In the genomic region with DNA sequence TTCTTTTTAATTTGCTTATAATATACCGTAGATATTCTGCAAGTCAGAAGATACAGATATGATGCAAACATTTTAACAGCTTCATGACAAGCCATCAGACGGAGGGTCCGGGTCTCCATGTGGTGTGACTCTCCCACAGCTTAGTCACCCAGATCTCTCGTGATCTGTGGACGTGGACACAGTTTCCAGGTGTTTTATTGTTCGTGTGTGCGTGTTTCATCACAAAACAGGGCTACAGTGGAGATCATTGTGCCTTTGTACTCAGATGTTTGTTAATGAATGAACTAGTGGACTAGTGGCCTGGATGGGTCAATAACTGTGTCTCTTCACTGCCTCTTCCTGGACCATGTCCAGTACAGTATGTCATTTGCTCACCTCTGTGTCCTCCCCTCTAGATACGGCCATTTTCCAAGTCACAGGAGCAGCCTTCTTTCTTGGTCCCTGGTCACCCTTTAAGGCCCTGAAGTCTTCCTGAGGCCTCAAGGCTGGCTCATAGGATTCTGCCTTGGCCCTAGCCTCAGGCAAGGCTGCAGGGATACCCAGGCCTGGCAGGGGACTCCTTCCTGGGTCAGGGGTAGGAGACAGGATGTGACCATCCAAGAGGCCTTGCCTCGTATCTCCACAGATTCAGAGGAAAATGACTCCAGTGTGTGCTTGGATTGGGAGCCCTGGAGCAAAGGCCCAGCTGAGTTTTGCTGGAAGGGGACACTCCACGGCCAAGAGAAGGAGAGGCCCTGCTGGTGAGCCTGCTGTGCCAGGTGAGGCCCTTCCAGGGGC, we compare ENCODE assay signal across 1 cellular context.
TF ChIP-seq lines count a peak whose summit lies in the region.

No MANE protein-coding gene starts in this region.

TF ChIP-seq in HepG2, 621 proteins besides CTCF, POLR2A, EP300 and RAD21 (continued from another document and continues in another):
- TF ChIP-seq, protein P1, sequence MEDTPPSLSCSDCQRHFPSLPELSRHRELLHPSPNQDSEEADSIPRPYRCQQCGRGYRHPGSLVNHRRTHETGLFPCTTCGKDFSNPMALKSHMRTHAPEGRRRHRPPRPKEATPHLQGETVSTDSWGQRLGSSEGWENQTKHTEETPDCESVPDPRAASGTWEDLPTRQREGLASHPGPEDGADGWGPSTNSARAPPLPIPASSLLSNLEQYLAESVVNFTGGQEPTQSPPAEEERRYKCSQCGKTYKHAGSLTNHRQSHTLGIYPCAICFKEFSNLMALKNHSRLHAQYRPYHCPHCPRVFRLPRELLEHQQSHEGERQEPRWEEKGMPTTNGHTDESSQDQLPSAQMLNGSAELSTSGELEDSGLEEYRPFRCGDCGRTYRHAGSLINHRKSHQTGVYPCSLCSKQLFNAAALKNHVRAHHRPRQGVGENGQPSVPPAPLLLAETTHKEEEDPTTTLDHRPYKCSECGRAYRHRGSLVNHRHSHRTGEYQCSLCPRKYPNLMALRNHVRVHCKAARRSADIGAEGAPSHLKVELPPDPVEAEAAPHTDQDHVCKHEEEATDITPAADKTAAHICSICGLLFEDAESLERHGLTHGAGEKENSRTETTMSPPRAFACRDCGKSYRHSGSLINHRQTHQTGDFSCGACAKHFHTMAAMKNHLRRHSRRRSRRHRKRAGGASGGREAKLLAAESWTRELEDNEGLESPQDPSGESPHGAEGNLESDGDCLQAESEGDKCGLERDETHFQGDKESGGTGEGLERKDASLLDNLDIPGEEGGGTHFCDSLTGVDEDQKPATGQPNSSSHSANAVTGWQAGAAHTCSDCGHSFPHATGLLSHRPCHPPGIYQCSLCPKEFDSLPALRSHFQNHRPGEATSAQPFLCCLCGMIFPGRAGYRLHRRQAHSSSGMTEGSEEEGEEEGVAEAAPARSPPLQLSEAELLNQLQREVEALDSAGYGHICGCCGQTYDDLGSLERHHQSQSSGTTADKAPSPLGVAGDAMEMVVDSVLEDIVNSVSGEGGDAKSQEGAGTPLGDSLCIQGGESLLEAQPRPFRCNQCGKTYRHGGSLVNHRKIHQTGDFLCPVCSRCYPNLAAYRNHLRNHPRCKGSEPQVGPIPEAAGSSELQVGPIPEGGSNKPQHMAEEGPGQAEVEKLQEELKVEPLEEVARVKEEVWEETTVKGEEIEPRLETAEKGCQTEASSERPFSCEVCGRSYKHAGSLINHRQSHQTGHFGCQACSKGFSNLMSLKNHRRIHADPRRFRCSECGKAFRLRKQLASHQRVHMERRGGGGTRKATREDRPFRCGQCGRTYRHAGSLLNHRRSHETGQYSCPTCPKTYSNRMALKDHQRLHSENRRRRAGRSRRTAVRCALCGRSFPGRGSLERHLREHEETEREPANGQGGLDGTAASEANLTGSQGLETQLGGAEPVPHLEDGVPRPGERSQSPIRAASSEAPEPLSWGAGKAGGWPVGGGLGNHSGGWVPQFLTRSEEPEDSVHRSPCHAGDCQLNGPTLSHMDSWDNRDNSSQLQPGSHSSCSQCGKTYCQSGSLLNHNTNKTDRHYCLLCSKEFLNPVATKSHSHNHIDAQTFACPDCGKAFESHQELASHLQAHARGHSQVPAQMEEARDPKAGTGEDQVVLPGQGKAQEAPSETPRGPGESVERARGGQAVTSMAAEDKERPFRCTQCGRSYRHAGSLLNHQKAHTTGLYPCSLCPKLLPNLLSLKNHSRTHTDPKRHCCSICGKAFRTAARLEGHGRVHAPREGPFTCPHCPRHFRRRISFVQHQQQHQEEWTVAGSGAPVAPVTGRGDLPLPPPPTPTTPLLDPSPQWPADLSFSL (CRISPR knock-in tag; IDR thresholded peaks at IDR 0.05) = peak; percentile 72
- TF ChIP-seq, protein P2, sequence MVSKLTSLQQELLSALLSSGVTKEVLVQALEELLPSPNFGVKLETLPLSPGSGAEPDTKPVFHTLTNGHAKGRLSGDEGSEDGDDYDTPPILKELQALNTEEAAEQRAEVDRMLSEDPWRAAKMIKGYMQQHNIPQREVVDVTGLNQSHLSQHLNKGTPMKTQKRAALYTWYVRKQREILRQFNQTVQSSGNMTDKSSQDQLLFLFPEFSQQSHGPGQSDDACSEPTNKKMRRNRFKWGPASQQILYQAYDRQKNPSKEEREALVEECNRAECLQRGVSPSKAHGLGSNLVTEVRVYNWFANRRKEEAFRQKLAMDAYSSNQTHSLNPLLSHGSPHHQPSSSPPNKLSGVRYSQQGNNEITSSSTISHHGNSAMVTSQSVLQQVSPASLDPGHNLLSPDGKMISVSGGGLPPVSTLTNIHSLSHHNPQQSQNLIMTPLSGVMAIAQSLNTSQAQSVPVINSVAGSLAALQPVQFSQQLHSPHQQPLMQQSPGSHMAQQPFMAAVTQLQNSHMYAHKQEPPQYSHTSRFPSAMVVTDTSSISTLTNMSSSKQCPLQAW (CRISPR knock-in tag; IDR thresholded peaks at IDR 0.05) = peak; percentile 87
- peak; percentile 78; the same call in 1 of the 2 replicates for TF ChIP-seq JUND (CRISPR knock-in tag; IDR thresholded peaks at IDR 0.05)
- no peak for TF ChIP-seq ZNF557 (CRISPR knock-in tag; IDR thresholded peaks at IDR 0.05)
- TF ChIP-seq, protein P3, sequence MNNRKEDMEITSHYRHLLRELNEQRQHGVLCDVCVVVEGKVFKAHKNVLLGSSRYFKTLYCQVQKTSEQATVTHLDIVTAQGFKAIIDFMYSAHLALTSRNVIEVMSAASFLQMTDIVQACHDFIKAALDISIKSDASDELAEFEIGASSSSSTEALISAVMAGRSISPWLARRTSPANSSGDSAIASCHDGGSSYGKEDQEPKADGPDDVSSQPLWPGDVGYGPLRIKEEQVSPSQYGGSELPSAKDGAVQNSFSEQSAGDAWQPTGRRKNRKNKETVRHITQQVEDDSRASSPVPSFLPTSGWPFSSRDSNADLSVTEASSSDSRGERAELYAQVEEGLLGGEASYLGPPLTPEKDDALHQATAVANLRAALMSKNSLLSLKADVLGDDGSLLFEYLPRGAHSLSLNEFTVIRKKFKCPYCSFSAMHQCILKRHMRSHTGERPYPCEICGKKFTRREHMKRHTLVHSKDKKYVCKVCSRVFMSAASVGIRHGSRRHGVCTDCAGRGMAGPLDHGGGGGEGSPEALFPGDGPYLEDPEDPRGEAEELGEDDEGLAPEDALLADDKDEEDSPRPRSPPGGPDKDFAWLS (CRISPR knock-in tag; IDR thresholded peaks at IDR 0.05; ENCODE audit: borderline replicate concordance) = no peak
- 0 out of 2 replicates have a peak, but pooled peaks have one; percentile 72 for TF ChIP-seq ZNF256 (CRISPR knock-in tag; conservative IDR thresholded peaks at IDR 0.05)
- TF ChIP-seq ZNF496 (CRISPR knock-in tag; IDR thresholded peaks at IDR 0.05; ENCODE audit: insufficient replicate concordance) = no peak
- no peak; the same call in 1 of the 2 replicates for TF ChIP-seq CCDC6 (CRISPR knock-in tag; IDR thresholded peaks at IDR 0.05)
- TF ChIP-seq, protein P4, sequence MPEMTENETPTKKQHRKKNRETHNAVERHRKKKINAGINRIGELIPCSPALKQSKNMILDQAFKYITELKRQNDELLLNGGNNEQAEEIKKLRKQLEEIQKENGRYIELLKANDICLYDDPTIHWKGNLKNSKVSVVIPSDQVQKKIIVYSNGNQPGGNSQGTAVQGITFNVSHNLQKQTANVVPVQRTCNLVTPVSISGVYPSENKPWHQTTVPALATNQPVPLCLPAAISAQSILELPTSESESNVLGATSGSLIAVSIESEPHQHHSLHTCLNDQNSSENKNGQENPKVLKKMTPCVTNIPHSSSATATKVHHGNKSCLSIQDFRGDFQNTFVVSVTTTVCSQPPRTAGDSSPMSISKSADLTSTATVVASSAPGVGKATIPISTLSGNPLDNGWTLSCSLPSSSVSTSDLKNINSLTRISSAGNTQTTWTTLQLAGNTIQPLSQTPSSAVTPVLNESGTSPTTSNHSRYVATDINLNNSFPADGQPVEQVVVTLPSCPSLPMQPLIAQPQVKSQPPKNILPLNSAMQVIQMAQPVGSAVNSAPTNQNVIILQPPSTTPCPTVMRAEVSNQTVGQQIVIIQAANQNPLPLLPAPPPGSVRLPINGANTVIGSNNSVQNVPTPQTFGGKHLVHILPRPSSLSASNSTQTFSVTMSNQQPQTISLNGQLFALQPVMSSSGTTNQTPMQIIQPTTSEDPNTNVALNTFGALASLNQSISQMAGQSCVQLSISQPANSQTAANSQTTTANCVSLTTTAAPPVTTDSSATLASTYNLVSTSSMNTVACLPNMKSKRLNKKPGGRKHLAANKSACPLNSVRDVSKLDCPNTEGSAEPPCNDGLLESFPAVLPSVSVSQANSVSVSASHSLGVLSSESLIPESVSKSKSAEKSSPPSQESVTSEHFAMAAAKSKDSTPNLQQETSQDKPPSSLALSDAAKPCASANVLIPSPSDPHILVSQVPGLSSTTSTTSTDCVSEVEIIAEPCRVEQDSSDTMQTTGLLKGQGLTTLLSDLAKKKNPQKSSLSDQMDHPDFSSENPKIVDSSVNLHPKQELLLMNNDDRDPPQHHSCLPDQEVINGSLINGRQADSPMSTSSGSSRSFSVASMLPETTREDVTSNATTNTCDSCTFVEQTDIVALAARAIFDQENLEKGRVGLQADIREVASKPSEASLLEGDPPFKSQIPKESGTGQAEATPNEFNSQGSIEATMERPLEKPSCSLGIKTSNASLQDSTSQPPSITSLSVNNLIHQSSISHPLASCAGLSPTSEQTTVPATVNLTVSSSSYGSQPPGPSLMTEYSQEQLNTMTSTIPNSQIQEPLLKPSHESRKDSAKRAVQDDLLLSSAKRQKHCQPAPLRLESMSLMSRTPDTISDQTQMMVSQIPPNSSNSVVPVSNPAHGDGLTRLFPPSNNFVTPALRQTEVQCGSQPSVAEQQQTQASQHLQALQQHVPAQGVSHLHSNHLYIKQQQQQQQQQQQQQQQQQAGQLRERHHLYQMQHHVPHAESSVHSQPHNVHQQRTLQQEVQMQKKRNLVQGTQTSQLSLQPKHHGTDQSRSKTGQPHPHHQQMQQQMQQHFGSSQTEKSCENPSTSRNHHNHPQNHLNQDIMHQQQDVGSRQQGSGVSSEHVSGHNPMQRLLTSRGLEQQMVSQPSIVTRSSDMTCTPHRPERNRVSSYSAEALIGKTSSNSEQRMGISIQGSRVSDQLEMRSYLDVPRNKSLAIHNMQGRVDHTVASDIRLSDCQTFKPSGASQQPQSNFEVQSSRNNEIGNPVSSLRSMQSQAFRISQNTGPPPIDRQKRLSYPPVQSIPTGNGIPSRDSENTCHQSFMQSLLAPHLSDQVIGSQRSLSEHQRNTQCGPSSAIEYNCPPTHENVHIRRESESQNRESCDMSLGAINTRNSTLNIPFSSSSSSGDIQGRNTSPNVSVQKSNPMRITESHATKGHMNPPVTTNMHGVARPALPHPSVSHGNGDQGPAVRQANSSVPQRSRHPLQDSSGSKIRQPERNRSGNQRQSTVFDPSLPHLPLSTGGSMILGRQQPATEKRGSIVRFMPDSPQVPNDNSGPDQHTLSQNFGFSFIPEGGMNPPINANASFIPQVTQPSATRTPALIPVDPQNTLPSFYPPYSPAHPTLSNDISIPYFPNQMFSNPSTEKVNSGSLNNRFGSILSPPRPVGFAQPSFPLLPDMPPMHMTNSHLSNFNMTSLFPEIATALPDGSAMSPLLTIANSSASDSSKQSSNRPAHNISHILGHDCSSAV (CRISPR knock-in tag; IDR thresholded peaks at IDR 0.05; ENCODE audit: borderline replicate concordance) = no peak
- no peak for TF ChIP-seq ZFP62 (CRISPR knock-in tag; IDR thresholded peaks at IDR 0.05)
- TF ChIP-seq, protein P5, sequence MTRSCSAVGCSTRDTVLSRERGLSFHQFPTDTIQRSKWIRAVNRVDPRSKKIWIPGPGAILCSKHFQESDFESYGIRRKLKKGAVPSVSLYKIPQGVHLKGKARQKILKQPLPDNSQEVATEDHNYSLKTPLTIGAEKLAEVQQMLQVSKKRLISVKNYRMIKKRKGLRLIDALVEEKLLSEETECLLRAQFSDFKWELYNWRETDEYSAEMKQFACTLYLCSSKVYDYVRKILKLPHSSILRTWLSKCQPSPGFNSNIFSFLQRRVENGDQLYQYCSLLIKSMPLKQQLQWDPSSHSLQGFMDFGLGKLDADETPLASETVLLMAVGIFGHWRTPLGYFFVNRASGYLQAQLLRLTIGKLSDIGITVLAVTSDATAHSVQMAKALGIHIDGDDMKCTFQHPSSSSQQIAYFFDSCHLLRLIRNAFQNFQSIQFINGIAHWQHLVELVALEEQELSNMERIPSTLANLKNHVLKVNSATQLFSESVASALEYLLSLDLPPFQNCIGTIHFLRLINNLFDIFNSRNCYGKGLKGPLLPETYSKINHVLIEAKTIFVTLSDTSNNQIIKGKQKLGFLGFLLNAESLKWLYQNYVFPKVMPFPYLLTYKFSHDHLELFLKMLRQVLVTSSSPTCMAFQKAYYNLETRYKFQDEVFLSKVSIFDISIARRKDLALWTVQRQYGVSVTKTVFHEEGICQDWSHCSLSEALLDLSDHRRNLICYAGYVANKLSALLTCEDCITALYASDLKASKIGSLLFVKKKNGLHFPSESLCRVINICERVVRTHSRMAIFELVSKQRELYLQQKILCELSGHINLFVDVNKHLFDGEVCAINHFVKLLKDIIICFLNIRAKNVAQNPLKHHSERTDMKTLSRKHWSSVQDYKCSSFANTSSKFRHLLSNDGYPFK (CRISPR knock-in tag; IDR thresholded peaks at IDR 0.05; ENCODE audit: borderline replicate concordance) = peak; percentile 98
- no peak for TF ChIP-seq KDM3A (CRISPR knock-in tag; IDR thresholded peaks at IDR 0.05; ENCODE audit: low read depth)
- TF ChIP-seq, protein P6, sequence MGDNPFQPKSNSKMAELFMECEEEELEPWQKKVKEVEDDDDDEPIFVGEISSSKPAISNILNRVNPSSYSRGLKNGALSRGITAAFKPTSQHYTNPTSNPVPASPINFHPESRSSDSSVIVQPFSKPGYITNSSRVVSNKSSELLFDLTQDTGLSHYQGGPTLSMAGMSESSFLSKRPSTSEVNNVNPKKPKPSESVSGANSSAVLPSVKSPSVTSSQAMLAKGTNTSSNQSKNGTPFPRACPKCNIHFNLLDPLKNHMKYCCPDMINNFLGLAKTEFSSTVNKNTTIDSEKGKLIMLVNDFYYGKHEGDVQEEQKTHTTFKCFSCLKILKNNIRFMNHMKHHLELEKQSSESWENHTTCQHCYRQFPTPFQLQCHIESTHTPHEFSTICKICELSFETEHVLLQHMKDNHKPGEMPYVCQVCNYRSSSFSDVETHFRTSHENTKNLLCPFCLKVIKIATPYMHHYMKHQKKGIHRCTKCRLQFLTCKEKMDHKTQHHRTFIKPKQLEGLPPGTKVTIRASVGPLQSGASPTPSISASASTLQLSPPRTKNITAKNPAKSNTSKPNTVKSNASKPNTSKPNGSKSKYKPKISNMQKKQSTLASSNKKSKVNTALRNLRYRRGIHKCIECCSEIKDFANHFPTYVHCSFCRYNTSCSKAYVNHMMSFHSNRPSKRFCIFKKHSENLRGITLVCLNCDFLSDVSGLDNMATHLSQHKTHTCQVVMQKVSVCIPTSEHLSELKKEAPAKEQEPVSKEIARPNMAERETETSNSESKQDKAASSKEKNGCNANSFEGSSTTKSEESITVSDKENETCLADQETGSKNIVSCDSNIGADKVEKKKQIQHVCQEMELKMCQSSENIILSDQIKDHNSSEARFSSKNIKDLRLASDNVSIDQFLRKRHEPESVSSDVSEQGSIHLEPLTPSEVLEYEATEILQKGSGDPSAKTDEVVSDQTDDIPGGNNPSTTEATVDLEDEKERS (CRISPR knock-in tag; IDR thresholded peaks at IDR 0.05) = peak; percentile 65; the same call in 1 of the 2 replicates
- TF ChIP-seq YY1 (IDR thresholded peaks at IDR 0.05; ENCODE audit: insufficient read depth, insufficient replicate concordance, low read depth, low read length) = peak; percentile 85
- no peak; the same call in 1 of the 2 replicates for TF ChIP-seq ZNF24 (IDR thresholded peaks at IDR 0.05)
- no peak for TF ChIP-seq ZEB1 (IDR thresholded peaks at IDR 0.05; ENCODE audit: insufficient replicate concordance, low read depth)
- peak; percentile 91 for TF ChIP-seq LCORL (IDR thresholded peaks at IDR 0.05)
- TF ChIP-seq LCORL (CRISPR knock-in tag; IDR thresholded peaks at IDR 0.05) = peak; percentile 79; the same call in 1 of the 2 replicates
